ENCODE assay signal across 8 cellular contexts in genomic region chr9:21831841-21832509, GRCh38. TPM values are rescaled to one million over a fixed set of nuclear protein-coding genes. Genes with fewer than 3 reads are reported as not detected.
DNase-seq lines count a peak whose midpoint lies in the region; ATAC-seq and TF ChIP-seq lines count a peak whose summit lies in the region.

No MANE protein-coding gene starts in this region.

- no peaks in the 10 kb centered on the region for H3K4me1 ChIP-seq in effector memory CD4-positive, alpha-beta T cell (ENCODE audit: control insufficient read depth, insufficient read depth, low read length, poor library complexity, severe bottlenecking)
- H3K4me1 ChIP-seq in BE2C: no peaks in the 10 kb centered on the region

- TF ChIP-seq CTCF in AG10803 (conservative IDR thresholded peaks at IDR 0.05; ENCODE audit: low read length) (no peak), BE2C (IDR thresholded peaks at IDR 0.05; ENCODE audit: low read depth, low read length) (no peak)
- TF ChIP-seq CTCF in activated CD8-positive, alpha-beta T cell treated with anti-CD3 and anti-CD28 coated beads for 36 hours (IDR thresholded peaks at IDR 0.05): no peak

- H3K27me3 Mint-ChIP-seq in activated CD8-positive, alpha-beta T cell treated with anti-CD3 and anti-CD28 coated beads for 36 hours: no peaks in the 10 kb centered on the region

- H3K4me1 Mint-ChIP-seq in activated CD8-positive, alpha-beta T cell treated with anti-CD3 and anti-CD28 coated beads for 36 hours (ENCODE audit: low read depth): peaks cover 40% of the 10 kb centered on the region

- peak; percentile 60 for ATAC-seq in HG03280 (IDR thresholded peaks at IDR 0.05; ENCODE audit: unreplicated experiment)
- ATAC-seq in activated CD8-positive, alpha-beta T cell treated with anti-CD3 and anti-CD28 coated beads for 36 hours: peak; percentile 96
- peak; percentile 92 for ATAC-seq in left colon

- DNase-seq in AG10803 (ENCODE audit: low read depth) (peak; percentile 84), GM19240 (ENCODE audit: insufficient read length, low spot score) (peak; percentile 22), left colon (no peak), GM19238 (ENCODE audit: insufficient read length, low spot score) (no peak), BE2C (no peak)
- DNase-seq in activated CD8-positive, alpha-beta T cell treated with anti-CD3 and anti-CD28 coated beads for 36 hours: peak; percentile 59
- no peak for DNase-seq in effector memory CD4-positive, alpha-beta T cell

- POLR2A ChIA-PET in activated CD8-positive, alpha-beta T cell treated with anti-CD3 and anti-CD28 coated beads for 36 hours (lab: Charles Lee): no interaction called here

- H3K9me3 ChIP-seq in effector memory CD4-positive, alpha-beta T cell (ENCODE audit: control insufficient read depth, low read length): no peaks in the 10 kb centered on the region
- no peaks in the 10 kb centered on the region for H3K9me3 ChIP-seq in BE2C

- peaks cover 77% of the 10 kb centered on the region for H3K36me3 Mint-ChIP-seq in activated CD8-positive, alpha-beta T cell treated with anti-CD3 and anti-CD28 coated beads for 36 hours (ENCODE audit: low read depth)

- intact Hi-C loops in activated CD8-positive, alpha-beta T cell treated with anti-CD3 and anti-CD28 coated beads for 36 hours (cut with micrococcal nuclease): no loop called here
- intact Hi-C loops in left colon (cut with DNase I, micrococcal nuclease): no loop called here

- H3K27me3 ChIP-seq in effector memory CD4-positive, alpha-beta T cell (replicated peaks; ENCODE audit: control insufficient read depth, insufficient read depth, low read length, poor library complexity, severe bottlenecking): no peaks in the 10 kb centered on the region
- no peaks in the 10 kb centered on the region for H3K27me3 ChIP-seq in BE2C

- H3K4me3 Mint-ChIP-seq in activated CD8-positive, alpha-beta T cell treated with anti-CD3 and anti-CD28 coated beads for 36 hours: no peak overlapping the region

- H3K27ac Mint-ChIP-seq in activated CD8-positive, alpha-beta T cell treated with anti-CD3 and anti-CD28 coated beads for 36 hours: peak overlapping the region; percentile 53

- no peak overlapping the region for H3K27ac ChIP-seq in effector memory CD4-positive, alpha-beta T cell (ENCODE audit: insufficient read depth, low read length, poor library complexity, severe bottlenecking)

- H3K4me3 ChIP-seq in AG10803 (ENCODE audit: low read length): no peak overlapping the region
- no peak overlapping the region for H3K4me3 ChIP-seq in effector memory CD4-positive, alpha-beta T cell (ENCODE audit: insufficient read depth, low read depth, low read length, poor library complexity, severe bottlenecking)
- H3K4me3 ChIP-seq in BE2C (ENCODE audit: low read depth, low read length): no peak overlapping the region

- H3K9me3 Mint-ChIP-seq in activated CD8-positive, alpha-beta T cell treated with anti-CD3 and anti-CD28 coated beads for 36 hours: no peaks in the 10 kb centered on the region

- CTCF ChIA-PET in activated CD8-positive, alpha-beta T cell treated with anti-CD3 and anti-CD28 coated beads for 36 hours (lab: Charles Lee): interaction anchor here (0.7 to 1.5 kb wide), 3 partner anchors 18 to 155 kb away, joined by 3 read pairs; no protein-coding TSS in a partner anchor

- peaks cover 36% of the 10 kb centered on the region for H3K36me3 ChIP-seq in effector memory CD4-positive, alpha-beta T cell (ENCODE audit: control insufficient read depth, insufficient read depth, low read length)
- peaks cover 84% of the 10 kb centered on the region for H3K36me3 ChIP-seq in BE2C

RNA-seq across cellular contexts. Expression of gene MTAP, which starts 29.5 kb away (rescaled TPM):
- 10 to 100 TPM; 70.2 to 73.9 TPM for total RNA-seq in activated CD8-positive, alpha-beta T cell treated with anti-CD3 and anti-CD28 coated beads for 36 hours
- total RNA-seq in left colon: 10 to 100 TPM; 19.7 to 23.0 TPM
- 13.0 TPM for polyA plus RNA-seq in BE2C (2012; ENCODE audit: insufficient read depth, insufficient read length, low read depth)

Comparison
In these comparisons a context has a peak if more than half of its experiments do, and no peak if none do; other contexts are left out.
1. DNase-seq: peak in AG10803 (single experiment), GM19240 (single experiment) and activated CD8-positive, alpha-beta T cell treated with anti-CD3 and anti-CD28 coated beads for 36 hours (single experiment); none in left colon (0 of 2), GM19238 (single experiment), effector memory CD4-positive, alpha-beta T cell (0 of 3) and BE2C (single experiment).
2. Peak in every context shown above with its lines, with median percentiles within 50 percentile points of each other: ATAC-seq.